In genomic region chr11:68128682-68129327, GRCh38 we compare ENCODE assay signal across 1 cellular context.
A peak's percentile ranks its signal among the peaks of the same experiment; 100 is the strongest.
TF ChIP-seq lines count a peak whose summit lies in the region.

No MANE protein-coding gene starts in this region.

TF ChIP-seq in HepG2, 621 proteins besides CTCF, POLR2A, EP300 and RAD21 (continued from another document and continues in another):
- no peak for TF ChIP-seq ZNF18 (CRISPR knock-in tag; IDR thresholded peaks at IDR 0.05; ENCODE audit: insufficient replicate concordance)
- TF ChIP-seq NCOA2 (CRISPR knock-in tag; IDR thresholded peaks at IDR 0.05): no peak
- TF ChIP-seq CHD4 (IDR thresholded peaks at IDR 0.05; ENCODE audit: borderline replicate concordance, low read length): no peak; the same call in 1 of the 2 replicates
- TF ChIP-seq ZNF234 (CRISPR knock-in tag; conservative IDR thresholded peaks at IDR 0.05): no peak
- TF ChIP-seq SIX1 (CRISPR knock-in tag; IDR thresholded peaks at IDR 0.05; ENCODE audit: borderline replicate concordance): no peak
- no peak for TF ChIP-seq ZSCAN29 (CRISPR knock-in tag; conservative IDR thresholded peaks at IDR 0.05)
- no peak for TF ChIP-seq FOXK1 (CRISPR knock-in tag; IDR thresholded peaks at IDR 0.05; ENCODE audit: borderline replicate concordance, low read depth)
- TF ChIP-seq TAF1 (CRISPR knock-in tag; IDR thresholded peaks at IDR 0.05): no peak
- peak; percentile 30 for TF ChIP-seq ZEB1 (IDR thresholded peaks at IDR 0.05; ENCODE audit: insufficient replicate concordance, low read depth)
- TF ChIP-seq SOX13 (IDR thresholded peaks at IDR 0.05): no peak
- TF ChIP-seq SOX13 (CRISPR knock-in tag; conservative IDR thresholded peaks at IDR 0.05 in 1 of 2, IDR thresholded peaks at IDR 0.05 in 1 of 2): no peak
- no peak for TF ChIP-seq BRCA1 (CRISPR knock-in tag; IDR thresholded peaks at IDR 0.05)
- TF ChIP-seq KDM5B (CRISPR knock-in tag; IDR thresholded peaks at IDR 0.05; ENCODE audit: borderline replicate concordance): no peak
- TF ChIP-seq GABPB1 (CRISPR knock-in tag; IDR thresholded peaks at IDR 0.05): no peak; the same call in 1 of the 2 replicates
- no peak for TF ChIP-seq ZNF441 (CRISPR knock-in tag; IDR thresholded peaks at IDR 0.05; ENCODE audit: borderline replicate concordance)
- peak; percentile 4; the same call in 1 of the 2 replicates for TF ChIP-seq MYNN (CRISPR knock-in tag; IDR thresholded peaks at IDR 0.05; ENCODE audit: low read depth)
- no peak for TF ChIP-seq MEIS1 (CRISPR knock-in tag; IDR thresholded peaks at IDR 0.05; ENCODE audit: borderline replicate concordance)
- peak; percentile 45; the same call in 1 of the 2 replicates for TF ChIP-seq CEBPG (CRISPR knock-in tag; IDR thresholded peaks at IDR 0.05)
- TF ChIP-seq ZGPAT (CRISPR knock-in tag; IDR thresholded peaks at IDR 0.05): 0 out of 2 replicates have a peak, but pooled peaks have one; percentile 31
- TF ChIP-seq ZNF33B (CRISPR knock-in tag; IDR thresholded peaks at IDR 0.05): no peak
- 0 out of 2 replicates have a peak, but pooled peaks have one; percentile 16 for TF ChIP-seq ELF3 (CRISPR knock-in tag; IDR thresholded peaks at IDR 0.05)
- TF ChIP-seq TEF (CRISPR knock-in tag; IDR thresholded peaks at IDR 0.05): no peak
- TF ChIP-seq MED13 (CRISPR knock-in tag; IDR thresholded peaks at IDR 0.05): no peak; the same call in 1 of the 2 replicates
- no peak for TF ChIP-seq DNMT1 (CRISPR knock-in tag; IDR thresholded peaks at IDR 0.05)
- TF ChIP-seq ZNF276 (CRISPR knock-in tag; IDR thresholded peaks at IDR 0.05; ENCODE audit: low read depth): no peak
- TF ChIP-seq ZNF12 (CRISPR knock-in tag; IDR thresholded peaks at IDR 0.05): 0 out of 2 replicates have a peak, but pooled peaks have one; percentile 32
- peak; percentile 47; the same call in 1 of the 2 replicates for TF ChIP-seq FOXC1 (CRISPR knock-in tag; IDR thresholded peaks at IDR 0.05; ENCODE audit: borderline replicate concordance)
- TF ChIP-seq PAXIP1 (CRISPR knock-in tag; conservative IDR thresholded peaks at IDR 0.05): no peak
- TF ChIP-seq ZNF230 (CRISPR knock-in tag; IDR thresholded peaks at IDR 0.05): no peak
- TF ChIP-seq ATF7 (IDR thresholded peaks at IDR 0.05): no peak
- TF ChIP-seq ATF7 (CRISPR knock-in tag; IDR thresholded peaks at IDR 0.05): no peak
- no peak for TF ChIP-seq ZSCAN9 (CRISPR knock-in tag; IDR thresholded peaks at IDR 0.05; ENCODE audit: borderline replicate concordance)
- no peak for TF ChIP-seq ZBTB33 (CRISPR knock-in tag; IDR thresholded peaks at IDR 0.05)
- no peak for TF ChIP-seq ZNF414 (CRISPR knock-in tag; IDR thresholded peaks at IDR 0.05)
- TF ChIP-seq PREB (CRISPR knock-in tag; IDR thresholded peaks at IDR 0.05): no peak
- no peak for TF ChIP-seq ZNF512B (CRISPR knock-in tag; IDR thresholded peaks at IDR 0.05; ENCODE audit: borderline replicate concordance)
- no peak for TF ChIP-seq ZFP91 (CRISPR knock-in tag; IDR thresholded peaks at IDR 0.05; ENCODE audit: borderline replicate concordance)
- TF ChIP-seq TFAP4 (IDR thresholded peaks at IDR 0.05; ENCODE audit: borderline replicate concordance, low read depth): no peak; the same call in 1 of the 2 replicates
- no peak for TF ChIP-seq ZNF367 (CRISPR knock-in tag; IDR thresholded peaks at IDR 0.05; ENCODE audit: borderline replicate concordance)
- TF ChIP-seq ATF2 (CRISPR knock-in tag; IDR thresholded peaks at IDR 0.05): no peak
- no peak for TF ChIP-seq SRY (CRISPR knock-in tag; IDR thresholded peaks at IDR 0.05)
- no peak for TF ChIP-seq SRSF1 (optimal IDR thresholded peaks at IDR 0.05; ENCODE audit: low read depth, low read length)
